ENCODE assay signal across 1 cellular context in genomic region chr3:121661376-121661775, GRCh38.
TF ChIP-seq lines count a peak whose summit lies in the region.

No MANE protein-coding gene starts in this region.

TF ChIP-seq in GM12878, 131 proteins besides CTCF, POLR2A, EP300 and RAD21 (continued from another document):
- TF ChIP-seq IRF5 (IDR thresholded peaks at IDR 0.05; ENCODE audit: borderline replicate concordance) (no peak), ZNF687 (IDR thresholded peaks at IDR 0.05) (no peak), CHD1 (IDR thresholded peaks at IDR 0.05; ENCODE audit: low read depth, low read length) (no peak), ESRRA (IDR thresholded peaks at IDR 0.05; ENCODE audit: low read length) (no peak), PKNOX1 (IDR thresholded peaks at IDR 0.05) (no peak), USF1 (IDR thresholded peaks at IDR 0.05; ENCODE audit: borderline replicate concordance, extremely low read length, insufficient read depth, low read depth, low read length) (no peak), NRF1 (conservative IDR thresholded peaks at IDR 0.05; ENCODE audit: low read depth, low read length) (no peak), RELB (IDR thresholded peaks at IDR 0.05; ENCODE audit: low read depth) (no peak), ZNF217 (IDR thresholded peaks at IDR 0.05) (no peak), SPI1 (IDR thresholded peaks at IDR 0.05; ENCODE audit: borderline replicate concordance, insufficient read depth, low read depth, low read length) (no peak), MAX (IDR thresholded peaks at IDR 0.05; ENCODE audit: low read depth, low read length) (no peak), E2F4 (IDR thresholded peaks at IDR 0.05; ENCODE audit: low read depth, low read length) (no peak), ZNF384 (IDR thresholded peaks at IDR 0.05; ENCODE audit: borderline replicate concordance, low read depth, low read length) (no peak)
